18 cellular contexts compared by ENCODE assay signal in the genomic region with DNA sequence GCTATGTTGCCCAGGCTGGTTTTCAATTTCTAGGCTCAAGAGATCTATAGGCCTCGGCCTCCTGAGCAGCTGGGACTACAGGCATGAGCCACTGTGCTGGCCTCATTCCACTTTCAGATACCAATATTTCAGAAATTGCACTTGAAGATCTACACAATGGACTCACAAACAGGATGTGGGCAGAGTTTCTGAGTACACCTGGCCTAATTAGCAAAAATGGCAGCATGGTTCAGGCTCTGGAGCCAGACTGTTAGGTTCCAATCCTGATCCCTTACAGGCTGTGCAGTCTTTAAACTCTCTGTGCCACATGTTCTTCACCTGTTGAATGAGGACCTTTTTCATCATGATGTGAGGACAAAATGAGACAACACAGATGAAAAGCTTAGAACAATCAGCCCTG. TPM values are rescaled to one million over a fixed set of nuclear protein-coding genes. Genes with fewer than 3 reads are reported as not detected.
DNase-seq lines count a peak whose midpoint lies in the region; ATAC-seq and TF ChIP-seq lines count a peak whose summit lies in the region.
"Had no signal": no experiment of that assay in that cellular context is flagged by ENCODE, and none has a peak within 500 bp of the region (broad histone marks: within the 10 kb centered on the region; RNA-seq: fewer than 3 reads in every experiment).

No MANE protein-coding gene starts in this region.

- peak overlapping the region; percentile 44 for H2AFZ ChIP-seq in MM.1S (ENCODE audit: low read length)

- intact Hi-C loops in CD4-positive, alpha-beta memory T cell (cut with micrococcal nuclease) = no loop called here

- H4K20me1 ChIP-seq in BLaER1 (no peaks in the 10 kb centered on the region), MM.1S (ENCODE audit: insufficient read depth, low read length) (no peaks in the 10 kb centered on the region)

- H3F3A ChIP-seq in MM.1S (ENCODE audit: insufficient read depth, low read length) = peaks cover 11% of the 10 kb centered on the region

- DNase-seq in CD4-positive, alpha-beta memory T cell = peak in 2 of 5 donors; percentile 20 to 24
- peak; percentile 90 for DNase-seq in MM.1S
- no peak for DNase-seq in HPDE6-E6E7 (ENCODE audit: extremely low spot score)
- DNase-seq in islet precursor cell = no peak
- DNase-seq: activated CD4-positive, CD25-positive, alpha-beta regulatory T cell; activated T-cell treated with anti-CD3 and anti-CD28 coated beads, Interleukin-2, amount 50 U/mL, for 48 hours; BE2C; dorsolateral prefrontal cortex; EL; hypothalamus; left cardiac atrium; NCI-H1694 treated with DMSO at 0.1 percent for 48 hours; pancreas; stimulated activated naive CD4-positive, alpha-beta T cell treated with Interleukin-2 at 50 U/mL for 16 hours had no signal

- no peaks in the 10 kb centered on the region for H3K9me3 Mint-ChIP-seq in CD4-positive, alpha-beta memory T cell
- no peaks in the 10 kb centered on the region for H3K9me3 Mint-ChIP-seq in activated T-helper 17 cell treated with anti-CD3 and anti-CD28 coated beads, Interleukin-2, amount 50 U/mL, for 72 hours
- no peaks in the 10 kb centered on the region for H3K9me3 Mint-ChIP-seq in stimulated activated memory B cell treated with anti-CD40 and anti-IgM and Interleukin-4, amounts not matched to agents 10 μg/mL and 1 μg/mL and 100 μg/mL, for 72 hours

- H3K27me3 Mint-ChIP-seq in CD4-positive, alpha-beta memory T cell = no peaks in the 10 kb centered on the region
- no peaks in the 10 kb centered on the region for H3K27me3 Mint-ChIP-seq in activated T-helper 17 cell treated with anti-CD3 and anti-CD28 coated beads, Interleukin-2, amount 50 U/mL, for 72 hours
- H3K27me3 Mint-ChIP-seq in stimulated activated memory B cell treated with anti-CD40 and anti-IgM and Interleukin-4, amounts not matched to agents 10 μg/mL and 1 μg/mL and 100 μg/mL, for 72 hours = no peaks in the 10 kb centered on the region

- no peak for TF ChIP-seq CTCF in MM.1S (IDR thresholded peaks at IDR 0.05; ENCODE audit: low read length)

- no peaks in the 10 kb centered on the region for H3K9me2 ChIP-seq in MM.1S (replicated peaks; ENCODE audit: insufficient read depth, low read length)

- no peak overlapping the region for H3K4me3 ChIP-seq in BLaER1
- H3K4me3 ChIP-seq in CD4-positive, alpha-beta memory T cell (ENCODE audit: low read length in 2 of 2) = no peak overlapping the region
- no peak overlapping the region for H3K4me3 ChIP-seq in MM.1S (ENCODE audit: low read length)
- H3K4me3 ChIP-seq: dorsolateral prefrontal cortex, pancreas, smooth muscle cell had no signal

- no peaks in the 10 kb centered on the region for H3K79me2 ChIP-seq in MM.1S (ENCODE audit: low read length)

- H3K4me2 ChIP-seq in BLaER1 = peak overlapping the region; percentile 30; the same call in 1 of the 2 replicates
- H3K4me2 ChIP-seq in MM.1S (ENCODE audit: low read depth, low read length) = peak overlapping the region; percentile 55
- H3K4me2 ChIP-seq: smooth muscle cell had no signal

- H3K36me3 Mint-ChIP-seq in CD4-positive, alpha-beta memory T cell = peaks cover 32 to 43% of the 10 kb centered on the region in 2 donors
- peaks cover 27% of the 10 kb centered on the region for H3K36me3 Mint-ChIP-seq in activated T-helper 17 cell treated with anti-CD3 and anti-CD28 coated beads, Interleukin-2, amount 50 U/mL, for 72 hours (ENCODE audit: low read depth)
- no peaks in the 10 kb centered on the region for H3K36me3 Mint-ChIP-seq in stimulated activated memory B cell treated with anti-CD40 and anti-IgM and Interleukin-4, amounts not matched to agents 10 μg/mL and 1 μg/mL and 100 μg/mL, for 72 hours

- CTCF ChIA-PET in CD4-positive, alpha-beta memory T cell (lab: Charles Lee; ENCODE audit: partially characterized antibody) = interaction anchor here (0.9 to 2.7 kb wide), 8 partner anchors 9 to 71 kb away, joined by 3 to 16 read pairs (median 8); no protein-coding TSS in a partner anchor

- peak overlapping the region; percentile 49 to 92 (median 88) for H3K27ac Mint-ChIP-seq in CD4-positive, alpha-beta memory T cell
- H3K27ac Mint-ChIP-seq in activated T-helper 17 cell treated with anti-CD3 and anti-CD28 coated beads, Interleukin-2, amount 50 U/mL, for 72 hours = peak overlapping the region; percentile 4
- H3K27ac Mint-ChIP-seq in stimulated activated memory B cell treated with anti-CD40 and anti-IgM and Interleukin-4, amounts not matched to agents 10 μg/mL and 1 μg/mL and 100 μg/mL, for 72 hours = no peak overlapping the region

- peak overlapping the region in 7 of 8 donors; percentile 4 to 70 (median 51) for H3K4me3 Mint-ChIP-seq in CD4-positive, alpha-beta memory T cell
- H3K4me3 Mint-ChIP-seq in activated T-helper 17 cell treated with anti-CD3 and anti-CD28 coated beads, Interleukin-2, amount 50 U/mL, for 72 hours = peak overlapping the region; percentile 47
- no peak overlapping the region for H3K4me3 Mint-ChIP-seq in stimulated activated memory B cell treated with anti-CD40 and anti-IgM and Interleukin-4, amounts not matched to agents 10 μg/mL and 1 μg/mL and 100 μg/mL, for 72 hours

- H3K27me3 ChIP-seq in BLaER1 (no peaks in the 10 kb centered on the region), MM.1S (replicated peaks; ENCODE audit: insufficient read depth, low read length) (no peaks in the 10 kb centered on the region)
- no peaks in the 10 kb centered on the region for H3K27me3 ChIP-seq in CD4-positive, alpha-beta memory T cell (ENCODE audit: insufficient read depth, low read length)
- H3K27me3 ChIP-seq: BE2C, dorsolateral prefrontal cortex, pancreas had no signal

- POLR2A ChIA-PET in CD4-positive, alpha-beta memory T cell (lab: Charles Lee; ENCODE audit: partially characterized antibody) = interaction anchor here (0.6 to 6.3 kb wide), 15 partner anchors 9 to 285 kb away, joined by 3 to 80 read pairs (median 6); partner anchors contain the start of gene RNF157

- H3K9ac ChIP-seq in BLaER1 = no peak overlapping the region
- H3K9ac ChIP-seq in MM.1S (ENCODE audit: low read length) = no peak overlapping the region; the same call in 1 of the 2 replicates

- peak; percentile 54 for ATAC-seq in activated T-helper 17 cell treated with anti-CD3 and anti-CD28 coated beads, Interleukin-2, amount 50 U/mL, for 72 hours (replicated peaks)
- ATAC-seq in stimulated activated memory B cell treated with anti-CD40 and anti-IgM and Interleukin-4, amounts not matched to agents 10 μg/mL and 1 μg/mL and 100 μg/mL, for 72 hours = no peak
- ATAC-seq: left cardiac atrium, pancreas had no signal

- H3K27ac ChIP-seq in BLaER1 (no peak overlapping the region), MM.1S (ENCODE audit: low read length) (peak overlapping the region; percentile 80)
- peak overlapping the region; percentile 39 for H3K27ac ChIP-seq in CD4-positive, alpha-beta memory T cell (ENCODE audit: low read depth, low read length)
- H3K27ac ChIP-seq: dorsolateral prefrontal cortex, pancreas had no signal

- H3K36me3 ChIP-seq in BLaER1 (no peaks in the 10 kb centered on the region), MM.1S (replicated peaks; ENCODE audit: insufficient read depth, low read length) (no peaks in the 10 kb centered on the region)
- no peaks in the 10 kb centered on the region for H3K36me3 ChIP-seq in CD4-positive, alpha-beta memory T cell (ENCODE audit: insufficient read depth, low read length)
- H3K36me3 ChIP-seq: BE2C, pancreas had no signal

- H3K4me1 Mint-ChIP-seq in CD4-positive, alpha-beta memory T cell = peaks cover 37 to 71% (median 57%) of the 10 kb centered on the region in 4 donors
- peaks cover 16% of the 10 kb centered on the region for H3K4me1 Mint-ChIP-seq in activated T-helper 17 cell treated with anti-CD3 and anti-CD28 coated beads, Interleukin-2, amount 50 U/mL, for 72 hours
- no peaks in the 10 kb centered on the region for H3K4me1 Mint-ChIP-seq in stimulated activated memory B cell treated with anti-CD40 and anti-IgM and Interleukin-4, amounts not matched to agents 10 μg/mL and 1 μg/mL and 100 μg/mL, for 72 hours

- H3K9me3 ChIP-seq in BLaER1 = no peaks in the 10 kb centered on the region
- H3K9me3 ChIP-seq in CD4-positive, alpha-beta memory T cell (ENCODE audit: control insufficient read depth in 1 of 2, low read length in 2 of 2) = no peaks in the 10 kb centered on the region
- H3K9me3 ChIP-seq in MM.1S (replicated peaks; ENCODE audit: insufficient read depth, low read length) = no peaks in the 10 kb centered on the region
- H3K9me3 ChIP-seq: BE2C, pancreas had no signal

- H3K4me1 ChIP-seq in BLaER1 (peaks cover 50% of the 10 kb centered on the region), MM.1S (ENCODE audit: low read length) (peaks cover 35% of the 10 kb centered on the region)
- H3K4me1 ChIP-seq in CD4-positive, alpha-beta memory T cell (ENCODE audit: insufficient read depth, low read length) = peaks cover 58% of the 10 kb centered on the region
- H3K4me1 ChIP-seq: BE2C, pancreas had no signal

RNA-seq across cellular contexts. Expression of gene RNF157, which starts 32.2 kb away (rescaled TPM):
- total RNA-seq in CD4-positive, alpha-beta memory T cell = 10 to 100 TPM; 19.5 to 22.5 TPM
- 10 to 100 TPM in 1 of 2 donors, 1 to 10 TPM in 1; 4.0 to 20.5 TPM for polyA plus RNA-seq in CD4-positive, alpha-beta memory T cell
- total RNA-seq in activated T-helper 17 cell treated with anti-CD3 and anti-CD28 coated beads, Interleukin-2, amount 50 U/mL, for 72 hours = 10 to 100 TPM; 15.5 to 17.4 TPM

RNA-seq across cellular contexts. Expression of gene UBALD2, which starts 57.0 kb away (rescaled TPM):
- total RNA-seq in CD4-positive, alpha-beta memory T cell = 100 to 1,000 TPM; 101 to 103 TPM
- polyA plus RNA-seq in CD4-positive, alpha-beta memory T cell = 10 to 100 TPM in 1 of 2 donors, 1 to 10 TPM in 1; 6.2 to 11.1 TPM
- total RNA-seq in activated T-helper 17 cell treated with anti-CD3 and anti-CD28 coated beads, Interleukin-2, amount 50 U/mL, for 72 hours = 100 to 1,000 TPM; 173 to 187 TPM
